10 cellular contexts compared by ENCODE assay signal in genomic region chr3:57163751-57164150, GRCh38. TPM values are rescaled to one million over a fixed set of nuclear protein-coding genes. Genes with fewer than 3 reads are reported as not detected.
DNase-seq lines count a peak whose midpoint lies in the region; ATAC-seq and TF ChIP-seq lines count a peak whose summit lies in the region.
"Had no signal": no experiment of that assay in that cellular context is flagged by ENCODE, and none has a peak within 500 bp of the region (broad histone marks: within the 10 kb centered on the region; RNA-seq: fewer than 3 reads in every experiment).

No MANE protein-coding gene starts in this region.

- no peak for ATAC-seq in left lobe of liver

- in situ Hi-C loops in brain microvascular endothelial cell (cut with HindIII; ENCODE audit: low pct_ligation_motif_present, low sequenced_read_pairs): no loop called here

- H3K4me1 Mint-ChIP-seq in activated CD4-positive, alpha-beta T cell treated with anti-CD3 and anti-CD28 coated beads, Interleukin-2, amount 10 ng/mL, durations not matched to agents 24 days and 14 days: peaks cover 16% of the 10 kb centered on the region

- no peak for DNase-seq in activated CD4-positive, alpha-beta T cell treated with anti-CD3 and anti-CD28 coated beads, Interleukin-2, amount 10 ng/mL, durations not matched to agents 24 days and 14 days
- no peak for DNase-seq in activated CD4-positive, alpha-beta T cell treated with anti-CD3 and anti-CD28 coated beads for 4 hours
- DNase-seq in brain microvascular endothelial cell (no peak), left kidney (ENCODE audit: low read depth, low spot score) (peak; percentile 49), NCI-H1048 (lab: John Stamatoyannopoulos, UW) (no peak), NCI-H69 (lab: John Stamatoyannopoulos, UW) (no peak), left lobe of liver (ENCODE audit: low spot score) (no peak)
- DNase-seq: NK-92 treated with Interleukin-12 subunit alpha and Interleukin-12 subunit beta, amount 100 ng/mL, for 24 hours had no signal

- no peak overlapping the region for H3K27ac Mint-ChIP-seq in activated CD4-positive, alpha-beta T cell treated with anti-CD3 and anti-CD28 coated beads, Interleukin-2, amount 10 ng/mL, durations not matched to agents 24 days and 14 days

- H3K4me3 ChIP-seq in brain microvascular endothelial cell (ENCODE audit: low read depth, low read length): peak overlapping the region; percentile 65
- H3K4me3 ChIP-seq in subcutaneous abdominal adipose tissue (ENCODE audit: low read depth in 1 of 5, low read length in 5 of 5): peak overlapping the region; percentile 31 to 79 (median 72)

- no peak overlapping the region for H3K9ac ChIP-seq in subcutaneous abdominal adipose tissue (ENCODE audit: low read length in 5 of 5)

- H3K9me3 ChIP-seq in subcutaneous abdominal adipose tissue (ENCODE audit: control insufficient read depth in 5 of 5, low read length in 5 of 5): no peaks in the 10 kb centered on the region
- H3K9me3 ChIP-seq: A549 had no signal

- no peak for TF ChIP-seq CTCF in brain microvascular endothelial cell (IDR thresholded peaks at IDR 0.05; ENCODE audit: low read depth, low read length, missing control alignments)

- H3K27ac ChIP-seq in brain microvascular endothelial cell (no peak overlapping the region), subcutaneous abdominal adipose tissue (ENCODE audit: low read depth, low read length) (no peak overlapping the region)

- H3K36me3 Mint-ChIP-seq in activated CD4-positive, alpha-beta T cell treated with anti-CD3 and anti-CD28 coated beads, Interleukin-2, amount 10 ng/mL, durations not matched to agents 24 days and 14 days (ENCODE audit: low read depth): no peaks in the 10 kb centered on the region

- H3K36me3 ChIP-seq in brain microvascular endothelial cell (replicated peaks) (no peaks in the 10 kb centered on the region), subcutaneous abdominal adipose tissue (ENCODE audit: control insufficient read depth in 5 of 5, insufficient read depth in 5 of 5, low read length in 5 of 5) (no peaks in the 10 kb centered on the region)

- H3K9me3 Mint-ChIP-seq in activated CD4-positive, alpha-beta T cell treated with anti-CD3 and anti-CD28 coated beads, Interleukin-2, amount 10 ng/mL, durations not matched to agents 24 days and 14 days: no peaks in the 10 kb centered on the region

- peaks cover 70% of the 10 kb centered on the region for H3K27me3 Mint-ChIP-seq in activated CD4-positive, alpha-beta T cell treated with anti-CD3 and anti-CD28 coated beads, Interleukin-2, amount 10 ng/mL, durations not matched to agents 24 days and 14 days

- H3K27me3 ChIP-seq in brain microvascular endothelial cell (replicated peaks): no peaks in the 10 kb centered on the region
- peaks cover 4 to 33% (median 29%) of the 10 kb centered on the region in 5 donors for H3K27me3 ChIP-seq in subcutaneous abdominal adipose tissue (ENCODE audit: control insufficient read depth in 5 of 5, insufficient read depth in 4 of 5, low read length in 5 of 5)

- H3K4me1 ChIP-seq in subcutaneous abdominal adipose tissue (ENCODE audit: control insufficient read depth in 5 of 5, insufficient read depth in 5 of 5, low read length in 5 of 5): peaks cover 3 to 26% (median 20%) of the 10 kb centered on the region in 5 donors
- H3K4me1 ChIP-seq: A549 had no signal

- H3K4me3 Mint-ChIP-seq in activated CD4-positive, alpha-beta T cell treated with anti-CD3 and anti-CD28 coated beads, Interleukin-2, amount 10 ng/mL, durations not matched to agents 24 days and 14 days: peak overlapping the region; percentile 88

- intact Hi-C loops in activated CD4-positive, alpha-beta T cell treated with anti-CD3 and anti-CD28 coated beads, Interleukin-2, amount 10 ng/mL, durations not matched to agents 24 days and 14 days (cut with micrococcal nuclease): loop anchor here (5.0 kb wide), 1 partner anchor 61 kb away; no protein-coding TSS in a partner anchor

RNA-seq across cellular contexts. Expression of gene IL17RD, which starts 1.4 kb away (rescaled TPM):
- 0.14 and 0.26 TPM in 2 replicates for total RNA-seq in activated CD4-positive, alpha-beta T cell treated with anti-CD3 and anti-CD28 coated beads, Interleukin-2, amount 10 ng/mL, durations not matched to agents 24 days and 14 days
- total RNA-seq in left lobe of liver: 0.13 TPM

RNA-seq across cellular contexts. Expression of gene HESX1, which starts 36.0 kb away (rescaled TPM):
- total RNA-seq in activated CD4-positive, alpha-beta T cell treated with anti-CD3 and anti-CD28 coated beads, Interleukin-2, amount 10 ng/mL, durations not matched to agents 24 days and 14 days: 0.24 and 0.63 TPM in 2 replicates
- total RNA-seq in left lobe of liver: 0.75 TPM
